Comparison of ENCODE assay signal across 26 cellular contexts in the genomic region with DNA sequence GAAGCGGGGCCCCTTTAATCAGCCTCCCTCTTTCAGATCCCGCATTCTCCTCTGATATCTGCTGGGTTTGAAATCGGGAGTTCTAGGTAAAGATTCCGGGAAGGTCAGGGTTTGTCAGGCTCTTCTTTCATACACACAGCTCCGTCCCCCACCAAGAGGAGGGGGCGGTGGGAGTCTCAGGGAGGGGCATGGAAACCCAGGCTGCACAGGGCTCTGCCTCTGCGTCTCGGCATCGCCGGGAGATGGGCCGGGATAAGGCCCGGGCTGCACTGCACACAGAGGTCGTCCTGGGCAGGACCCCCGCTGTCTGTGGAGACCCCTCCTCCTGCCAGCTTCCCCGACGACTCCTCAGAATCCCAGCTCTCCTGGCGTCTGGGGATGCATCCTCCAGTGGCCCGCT.
"Had no signal": no experiment of that assay in that cellular context is flagged by ENCODE, and none has a peak within 500 bp of the region (broad histone marks: within the 10 kb centered on the region; RNA-seq: fewer than 3 reads in every experiment).

No MANE protein-coding gene starts in this region.

- DNase-seq: activated CD4-positive, alpha-beta memory T cell treated with anti-CD3 and anti-CD28 coated beads, Interleukin-2, amount 10 ng/mL, durations not matched to agents 7 days and 5 days; activated CD4-positive, alpha-beta T cell treated with anti-CD3 and anti-CD28 coated beads for 1 hour; activated CD4-positive, alpha-beta T cell treated with anti-CD3 and anti-CD28 coated beads, Interleukin-2, amount 10 ng/mL, durations not matched to agents 7 days and 5 days; activated gamma-delta T cell treated with Interleukin-2 at 50 U/mL for 16 hours; activated naive CD4-positive, alpha-beta T cell treated with anti-CD3 and anti-CD28 coated beads, Interleukin-2, amount 50 U/mL, for 16 hours; activated T-cell treated with anti-CD3 and anti-CD28 coated beads, Interleukin-2, amount 50 U/mL, for 4 hours; amygdala; central memory CD4-positive, alpha-beta T cell; esophagus squamous epithelium; foreskin melanocyte; left cardiac atrium; mammary epithelial cell; naive B cell; posterior cingulate gyrus; stimulated activated CD4-positive, alpha-beta T cell treated with anti-CD3 and anti-CD28 coated beads, Interleukin-1b, Interleukin-23, amount 100 ng/mL, for 48 hours; stimulated activated CD4-positive, alpha-beta T cell treated with anti-CD3 and anti-CD28 coated beads, Interleukin-4, amount 100 ng/mL, for 4 hours; stimulated activated CD8-positive, alpha-beta memory T cell treated with anti-CD3 and anti-CD28 coated beads, Interleukin-4, amount 100 ng/mL, for 48 hours; stimulated activated naive CD4-positive, alpha-beta T cell; T-helper 2 cell had no signal

- H3K27ac ChIP-seq: breast epithelium, epithelial cell of prostate, esophagus squamous epithelium had no signal

- H3K27me3 Mint-ChIP-seq: activated CD4-positive, alpha-beta memory T cell treated with anti-CD3 and anti-CD28 coated beads, Interleukin-2, amount 10 ng/mL, durations not matched to agents 7 days and 5 days; activated CD4-positive, alpha-beta T cell treated with anti-CD3 and anti-CD28 coated beads, Interleukin-2, amount 10 ng/mL, durations not matched to agents 7 days and 5 days; activated T-helper 17 cell treated with anti-CD3 and anti-CD28 coated beads, Interleukin-2, amount 50 U/mL, for 72 hours; dendritic cell treated with granulocyte-macrophage colony-stimulating factor and Interleukin-4, amounts not matched to agents 40 ng/mL and 50 ng/mL, for 4 days; naive B cell had no signal

- H3K4me2 ChIP-seq: smooth muscle cell had no signal

- ATAC-seq: activated T-cell treated with anti-CD3 and anti-CD28 coated beads, Interleukin-2, amount 50 U/mL, for 4 hours; activated T-helper 17 cell treated with anti-CD3 and anti-CD28 coated beads, Interleukin-2, amount 50 U/mL, for 72 hours; left cardiac atrium had no signal

- H3K4me1 Mint-ChIP-seq: activated CD4-positive, alpha-beta memory T cell treated with anti-CD3 and anti-CD28 coated beads, Interleukin-2, amount 10 ng/mL, durations not matched to agents 7 days and 5 days; activated CD4-positive, alpha-beta T cell treated with anti-CD3 and anti-CD28 coated beads, Interleukin-2, amount 10 ng/mL, durations not matched to agents 7 days and 5 days; activated T-helper 17 cell treated with anti-CD3 and anti-CD28 coated beads, Interleukin-2, amount 50 U/mL, for 72 hours; naive B cell had no signal

- H3K4me3 ChIP-seq: breast epithelium, esophagus squamous epithelium, smooth muscle cell, tibial nerve had no signal

- FAIRE-seq: keratinocyte had no signal

- H3K9me3 Mint-ChIP-seq: activated CD4-positive, alpha-beta memory T cell treated with anti-CD3 and anti-CD28 coated beads, Interleukin-2, amount 10 ng/mL, durations not matched to agents 7 days and 5 days; activated CD4-positive, alpha-beta T cell treated with anti-CD3 and anti-CD28 coated beads, Interleukin-2, amount 10 ng/mL, durations not matched to agents 7 days and 5 days; activated T-cell treated with anti-CD3 and anti-CD28 coated beads, Interleukin-2, amount 50 U/mL, for 4 hours; activated T-helper 17 cell treated with anti-CD3 and anti-CD28 coated beads, Interleukin-2, amount 50 U/mL, for 72 hours; dendritic cell treated with granulocyte-macrophage colony-stimulating factor and Interleukin-4, amounts not matched to agents 40 ng/mL and 50 ng/mL, for 4 days had no signal

- H3K4me3 Mint-ChIP-seq: activated CD4-positive, alpha-beta memory T cell treated with anti-CD3 and anti-CD28 coated beads, Interleukin-2, amount 10 ng/mL, durations not matched to agents 7 days and 5 days; activated CD4-positive, alpha-beta T cell treated with anti-CD3 and anti-CD28 coated beads, Interleukin-2, amount 10 ng/mL, durations not matched to agents 7 days and 5 days; activated T-cell treated with anti-CD3 and anti-CD28 coated beads, Interleukin-2, amount 50 U/mL, for 4 hours; activated T-helper 17 cell treated with anti-CD3 and anti-CD28 coated beads, Interleukin-2, amount 50 U/mL, for 72 hours; dendritic cell treated with granulocyte-macrophage colony-stimulating factor and Interleukin-4, amounts not matched to agents 40 ng/mL and 50 ng/mL, for 4 days; naive B cell had no signal

- H3K27ac Mint-ChIP-seq: activated CD4-positive, alpha-beta memory T cell treated with anti-CD3 and anti-CD28 coated beads, Interleukin-2, amount 10 ng/mL, durations not matched to agents 7 days and 5 days; activated CD4-positive, alpha-beta T cell treated with anti-CD3 and anti-CD28 coated beads, Interleukin-2, amount 10 ng/mL, durations not matched to agents 7 days and 5 days; activated T-helper 17 cell treated with anti-CD3 and anti-CD28 coated beads, Interleukin-2, amount 50 U/mL, for 72 hours; dendritic cell treated with granulocyte-macrophage colony-stimulating factor and Interleukin-4, amounts not matched to agents 40 ng/mL and 50 ng/mL, for 4 days had no signal

- H3K27me3 ChIP-seq: breast epithelium, esophagus squamous epithelium, tibial nerve had no signal

- H3K4me1 ChIP-seq: breast epithelium, esophagus squamous epithelium, tibial nerve had no signal
